In the genomic region with DNA sequence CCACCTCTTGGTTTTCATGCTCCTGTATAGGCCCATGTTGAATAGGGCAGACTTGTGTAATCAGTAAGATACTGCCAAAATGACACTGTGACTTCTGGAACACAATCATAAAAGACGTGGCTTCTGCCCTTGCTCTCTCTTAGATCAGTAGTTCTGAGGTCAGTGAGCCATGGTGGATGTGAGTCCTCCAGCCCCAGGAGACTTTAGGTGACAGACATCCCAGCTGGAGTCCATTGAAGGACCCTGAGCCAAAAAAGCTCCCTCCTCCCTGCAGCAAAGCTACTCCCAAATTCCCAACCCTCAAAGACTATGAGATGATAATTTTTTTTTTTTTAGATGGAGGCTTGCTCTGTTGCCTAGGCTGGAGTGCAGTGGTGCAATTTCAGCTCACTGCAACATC, we compare ENCODE assay signal across 12 cellular contexts. TPM values are rescaled to one million over a fixed set of nuclear protein-coding genes. Genes with fewer than 3 reads are reported as not detected.
"Had no signal": no experiment of that assay in that cellular context is flagged by ENCODE, and none has a peak within 500 bp of the region (broad histone marks: within the 10 kb centered on the region; RNA-seq: fewer than 3 reads in every experiment).

No MANE protein-coding gene starts in this region.

- FAIRE-seq: HepG2 had no signal

- H3K36me3 Mint-ChIP-seq: IgD-negative memory B cell had no signal

- ATAC-seq: GM23338, HCT116, HepG2 had no signal

- H3K27ac ChIP-seq: HL-60, KMS-11 had no signal

- H3K4me3 Mint-ChIP-seq: GM23338, HFFc6 had no signal

- H3K9me3 ChIP-seq: HAP-1 had no signal

- H3K4me3 ChIP-seq: GM23338, HAP-1 had no signal

- DNase-seq: H7, HFFc6, Karpas-422, KBM-7 had no signal

- H3K9ac ChIP-seq: KMS-11 had no signal

- H3K9me3 Mint-ChIP-seq: HFFc6, IgD-negative memory B cell had no signal

- H3K36me3 ChIP-seq: HAP-1 had no signal

- H3K27ac Mint-ChIP-seq: GM23338, HFFc6, IgD-negative memory B cell had no signal

RNA-seq across cellular contexts. Expression of a gene that starts 3.2 kb away (rescaled TPM):
- polyA plus RNA-seq: IgD-negative memory B cell had no signal

RNA-seq across cellular contexts. Expression of a gene that starts 24.8 kb away (rescaled TPM):
- total RNA-seq: HepG2, HFFc6, HT1080 had no signal
- polyA plus RNA-seq: HepG2, IgD-negative memory B cell had no signal
